21 cellular contexts compared by ENCODE assay signal in the genomic region with DNA sequence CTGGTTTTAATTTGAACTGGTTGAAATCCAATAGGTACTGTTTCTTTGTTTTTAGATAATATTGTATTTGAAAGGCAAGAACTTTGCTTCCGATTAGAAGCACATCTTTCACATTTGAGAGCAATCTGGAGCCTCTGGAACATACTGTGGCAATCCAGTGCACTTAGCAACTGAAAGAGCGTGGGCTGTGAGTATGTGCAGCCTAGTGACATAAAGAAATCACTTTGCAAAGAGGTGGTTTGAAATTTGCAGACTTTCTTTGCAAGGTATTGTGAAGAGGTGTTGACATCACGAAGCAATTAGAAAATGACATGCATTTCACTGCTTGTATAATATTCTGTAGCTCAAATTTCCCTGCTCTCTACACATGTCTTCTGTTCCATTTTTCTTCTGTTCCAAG.
"Had no signal": no experiment of that assay in that cellular context is flagged by ENCODE, and none has a peak within 500 bp of the region (broad histone marks: within the 10 kb centered on the region; RNA-seq: fewer than 3 reads in every experiment).

No MANE protein-coding gene starts in this region.

- H3K36me3 ChIP-seq: colonic mucosa, neutrophil, right atrium auricular region, sigmoid colon, stomach, thoracic aorta, transverse colon had no signal

- H3K27ac ChIP-seq: colonic mucosa, foreskin keratinocyte, hepatocyte, neutrophil, right atrium auricular region, sigmoid colon, skin epidermis, stomach, thoracic aorta, transverse colon had no signal

- H2AFZ ChIP-seq: hepatocyte had no signal

- H3K4me2 ChIP-seq: hepatocyte had no signal

- H3K79me2 ChIP-seq: hepatocyte had no signal

- H3K27me3 ChIP-seq: colonic mucosa, foreskin keratinocyte, hepatocyte, neutrophil, right atrium auricular region, sigmoid colon, stomach, transverse colon had no signal

- H3K4me3 ChIP-seq: colonic mucosa, hepatocyte, right atrium auricular region, sigmoid colon, skin epidermis, stomach, thoracic aorta, transverse colon had no signal

- H3K9me3 ChIP-seq: colonic mucosa, neutrophil, sigmoid colon, stomach, thoracic aorta, transverse colon had no signal

- FAIRE-seq: endothelial cell of umbilical vein had no signal

- DNase-seq: colonic mucosa; dermis blood vessel endothelial cell; erythroblast; foreskin keratinocyte; kidney glomerular epithelial cell; mesendoderm; naive thymus-derived CD4-positive, alpha-beta T cell; nephron progenitor cell; posterior cingulate gyrus; sigmoid colon; stimulated activated CD4-positive, alpha-beta T cell treated with anti-CD3 and anti-CD28 coated beads, Interleukin-12 subunit alpha, Interleukin-12 subunit beta, amount 100 ng/mL, for 4 hours; stimulated activated naive CD4-positive, alpha-beta T cell; stomach; substantia nigra; transverse colon had no signal

- ATAC-seq: foreskin keratinocyte; naive thymus-derived CD4-positive, alpha-beta T cell had no signal

- H3K4me1 ChIP-seq: colonic mucosa, right atrium auricular region, sigmoid colon, stomach, transverse colon had no signal

- H3K27ac Mint-ChIP-seq: naive thymus-derived CD4-positive, alpha-beta T cell; nephron progenitor cell had no signal

- H3K4me3 Mint-ChIP-seq: naive thymus-derived CD4-positive, alpha-beta T cell; nephron progenitor cell had no signal
